ENCODE assay signal across 8 cellular contexts in genomic region chr10:125157473-125157865, GRCh38. TPM values are rescaled to one million over a fixed set of nuclear protein-coding genes. Genes with fewer than 3 reads are reported as not detected.
DNase-seq lines count a peak whose midpoint lies in the region; ATAC-seq and TF ChIP-seq lines count a peak whose summit lies in the region.

No MANE protein-coding gene starts in this region.

- H3K36me3 Mint-ChIP-seq in activated T-helper 2 cell treated with anti-CD3 and anti-CD28 coated beads, Interferon-gamma antibody, Interleukin-2, Interleukin-4, amounts not matched to agents 10 μg/mL and 5 μg/mL and 100 μg/mL, durations not matched to agents 14 hours and 24 hours and 36 hours (ENCODE audit: low read depth) = no peaks in the 10 kb centered on the region
- no peaks in the 10 kb centered on the region for H3K36me3 Mint-ChIP-seq in stimulated activated memory B cell treated with anti-CD40 and anti-IgM and Interleukin-4, amounts not matched to agents 10 μg/mL and 1 μg/mL and 100 μg/mL, for 72 hours

- H3K9me2 ChIP-seq in PC-3 (replicated peaks; ENCODE audit: low read length) = no peaks in the 10 kb centered on the region

- H3K4me2 ChIP-seq in PC-3 (ENCODE audit: low read length) = peak overlapping the region; percentile 99

- no peak overlapping the region for H3K27ac Mint-ChIP-seq in activated T-helper 2 cell treated with anti-CD3 and anti-CD28 coated beads, Interferon-gamma antibody, Interleukin-2, Interleukin-4, amounts not matched to agents 10 μg/mL and 5 μg/mL and 100 μg/mL, durations not matched to agents 14 hours and 24 hours and 36 hours
- no peak overlapping the region for H3K27ac Mint-ChIP-seq in stimulated activated memory B cell treated with anti-CD40 and anti-IgM and Interleukin-4, amounts not matched to agents 10 μg/mL and 1 μg/mL and 100 μg/mL, for 72 hours

- peak overlapping the region; percentile 82 for H3K4me3 ChIP-seq in PC-3 (ENCODE audit: low read length)
- H3K4me3 ChIP-seq in retinal pigment epithelial cell (ENCODE audit: low read length) = peak overlapping the region; percentile 78

- H3K4me3 Mint-ChIP-seq in activated T-helper 2 cell treated with anti-CD3 and anti-CD28 coated beads, Interferon-gamma antibody, Interleukin-2, Interleukin-4, amounts not matched to agents 10 μg/mL and 5 μg/mL and 100 μg/mL, durations not matched to agents 14 hours and 24 hours and 36 hours (ENCODE audit: low read depth) = no peak overlapping the region
- H3K4me3 Mint-ChIP-seq in stimulated activated memory B cell treated with anti-CD40 and anti-IgM and Interleukin-4, amounts not matched to agents 10 μg/mL and 1 μg/mL and 100 μg/mL, for 72 hours = no peak overlapping the region

- CTCF ChIA-PET in PC-3 (lab: Charles Lee) = no interaction called here

- H4K20me1 ChIP-seq in PC-3 (ENCODE audit: low read length) = peaks cover 10% of the 10 kb centered on the region

- no peaks in the 10 kb centered on the region; the same call in 1 of the 2 replicates for H3K36me3 ChIP-seq in PC-3 (ENCODE audit: low read depth, low read length)

- no peak for TF ChIP-seq CTCF in PC-3 (conservative IDR thresholded peaks at IDR 0.05; ENCODE audit: low read depth, low read length)
- no peak for TF ChIP-seq CTCF in foreskin keratinocyte (conservative IDR thresholded peaks at IDR 0.05)
- TF ChIP-seq CTCF in retinal pigment epithelial cell (conservative IDR thresholded peaks at IDR 0.05; ENCODE audit: low read depth, low read length) = no peak

- H3K9me3 Mint-ChIP-seq in activated T-helper 2 cell treated with anti-CD3 and anti-CD28 coated beads, Interferon-gamma antibody, Interleukin-2, Interleukin-4, amounts not matched to agents 10 μg/mL and 5 μg/mL and 100 μg/mL, durations not matched to agents 14 hours and 24 hours and 36 hours = no peaks in the 10 kb centered on the region
- H3K9me3 Mint-ChIP-seq in stimulated activated memory B cell treated with anti-CD40 and anti-IgM and Interleukin-4, amounts not matched to agents 10 μg/mL and 1 μg/mL and 100 μg/mL, for 72 hours = no peaks in the 10 kb centered on the region

- no peaks in the 10 kb centered on the region for H3K27me3 ChIP-seq in PC-3 (ENCODE audit: low read length)
- no peaks in the 10 kb centered on the region for H3K27me3 ChIP-seq in foreskin keratinocyte

- H3K79me2 ChIP-seq in PC-3 (ENCODE audit: low read length) = peaks cover 73% of the 10 kb centered on the region

- TSS peak; percentile 30 for BruUV-seq in PC-3 (replicated peaks; lab: Mats Ljungman, UMichigan)

- intact Hi-C loops in PC-3 (cut with micrococcal nuclease) = loop anchor here (5.0 to 10.0 kb wide), 4 partner anchors 35 to 537 kb away; no protein-coding TSS in a partner anchor
- intact Hi-C loops in activated T-helper 2 cell treated with anti-CD3 and anti-CD28 coated beads, Interferon-gamma antibody, Interleukin-2, Interleukin-4, amounts not matched to agents 10 μg/mL and 5 μg/mL and 100 μg/mL, durations not matched to agents 14 hours and 24 hours and 36 hours (cut with micrococcal nuclease) = no loop called here

- POLR2A ChIA-PET in PC-3 (lab: Charles Lee; ENCODE audit: unreplicated experiment) = no interaction called here

- peaks cover 56% of the 10 kb centered on the region for H3K4me1 ChIP-seq in PC-3 (ENCODE audit: insufficient read depth, low read length)
- peaks cover 35% of the 10 kb centered on the region for H3K4me1 ChIP-seq in foreskin keratinocyte

- H3F3A ChIP-seq in PC-3 (ENCODE audit: low read length, unreplicated experiment) = no peaks in the 10 kb centered on the region

- H3K27me3 Mint-ChIP-seq in activated T-helper 2 cell treated with anti-CD3 and anti-CD28 coated beads, Interferon-gamma antibody, Interleukin-2, Interleukin-4, amounts not matched to agents 10 μg/mL and 5 μg/mL and 100 μg/mL, durations not matched to agents 14 hours and 24 hours and 36 hours (ENCODE audit: low read depth) = peaks cover 65% of the 10 kb centered on the region
- peaks cover 79% of the 10 kb centered on the region for H3K27me3 Mint-ChIP-seq in stimulated activated memory B cell treated with anti-CD40 and anti-IgM and Interleukin-4, amounts not matched to agents 10 μg/mL and 1 μg/mL and 100 μg/mL, for 72 hours

- peak overlapping the region; percentile 87 for H3K9ac ChIP-seq in PC-3 (ENCODE audit: low read length)

- no peaks in the 10 kb centered on the region for H3K9me3 ChIP-seq in PC-3 (ENCODE audit: low read length)

- ATAC-seq in PC-3 = no peak
- ATAC-seq in foreskin keratinocyte = no peak
- no peak for ATAC-seq in stimulated activated memory B cell treated with anti-CD40 and anti-IgM and Interleukin-4, amounts not matched to agents 10 μg/mL and 1 μg/mL and 100 μg/mL, for 72 hours
- ATAC-seq in GM18502 (IDR thresholded peaks at IDR 0.05; ENCODE audit: poor library complexity, unreplicated experiment) = no peak

- peak overlapping the region; percentile 60 for H3K27ac ChIP-seq in PC-3 (ENCODE audit: low read length)
- peak overlapping the region; percentile 95 for H3K27ac ChIP-seq in foreskin keratinocyte

- DNase-seq in ELR (ENCODE audit: low read depth) (peak; percentile 39), PC-3 (no peak), foreskin keratinocyte (no peak), retinal pigment epithelial cell (ENCODE audit: low read depth) (no peak)
- no peak for DNase-seq in activated T-helper 2 cell treated with anti-CD3 and anti-CD28 coated beads, Interferon-gamma antibody, Interleukin-2, Interleukin-4, amounts not matched to agents 10 μg/mL and 5 μg/mL and 100 μg/mL, durations not matched to agents 14 hours and 24 hours and 36 hours (ENCODE audit: low spot score)
- DNase-seq in activated naive CD4-positive, alpha-beta T cell (lab: John Stamatoyannopoulos, UW) = no peak

- no peak overlapping the region for H2AFZ ChIP-seq in PC-3 (ENCODE audit: low read length)

- peaks cover 3% of the 10 kb centered on the region for H3K4me1 Mint-ChIP-seq in activated T-helper 2 cell treated with anti-CD3 and anti-CD28 coated beads, Interferon-gamma antibody, Interleukin-2, Interleukin-4, amounts not matched to agents 10 μg/mL and 5 μg/mL and 100 μg/mL, durations not matched to agents 14 hours and 24 hours and 36 hours (ENCODE audit: low read depth)
- peaks cover 6% of the 10 kb centered on the region for H3K4me1 Mint-ChIP-seq in stimulated activated memory B cell treated with anti-CD40 and anti-IgM and Interleukin-4, amounts not matched to agents 10 μg/mL and 1 μg/mL and 100 μg/mL, for 72 hours

RNA-seq across cellular contexts. Expression of gene CTBP2, which starts 2.9 kb away (rescaled TPM):
- total RNA-seq in PC-3 (2014; rRNA removed) (78.9 and 97.2 TPM in 2 replicates), foreskin keratinocyte (100 and 101 TPM in 2 replicates)
- 41.7 and 48.4 TPM in 2 replicates for polyA plus RNA-seq in foreskin keratinocyte
- total RNA-seq in activated T-helper 2 cell treated with anti-CD3 and anti-CD28 coated beads, Interferon-gamma antibody, Interleukin-2, Interleukin-4, amounts not matched to agents 10 μg/mL and 5 μg/mL and 100 μg/mL, durations not matched to agents 14 hours and 24 hours and 36 hours = 0.41 and 0.48 TPM in 2 replicates

Comparison
In these comparisons a context has a peak if more than half of its experiments do, and no peak if none do; other contexts are left out.
1. RNA of gene CTBP2, which starts 2.9 kb away (total RNA-seq): 100 to 101 TPM in foreskin keratinocyte and 78.9 to 97.2 TPM in PC-3; 0.41 to 0.48 TPM in activated T-helper 2 cell treated with anti-CD3 and anti-CD28 coated beads, Interferon-gamma antibody, Interleukin-2, Interleukin-4, amounts not matched to agents 10 μg/mL and 5 μg/mL and 100 μg/mL, durations not matched to agents 14 hours and 24 hours and 36 hours; every median in the first group is over 10 times any median in the second.